In the genomic region with DNA sequence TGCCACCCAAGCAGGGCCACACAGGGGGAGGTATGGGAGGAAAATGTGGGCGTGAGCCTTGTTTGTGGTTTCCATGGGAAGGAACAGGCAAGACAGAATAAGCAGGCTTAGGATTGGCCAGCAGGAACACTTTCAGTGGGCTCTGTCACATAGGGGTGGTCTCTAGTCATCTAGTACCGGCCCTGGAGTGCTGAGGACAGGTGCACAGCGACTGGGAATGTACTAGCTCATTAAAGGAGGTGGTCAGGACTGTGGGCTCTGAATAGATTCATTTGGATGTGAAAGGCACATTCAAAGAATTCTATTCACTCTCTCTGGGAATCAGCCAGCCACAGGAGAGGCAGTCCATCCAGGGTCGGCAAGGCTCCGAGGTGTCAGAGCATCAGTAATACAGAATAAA, we compare ENCODE assay signal across 21 cellular contexts.
DNase-seq lines count a peak whose midpoint lies in the region; ATAC-seq and TF ChIP-seq lines count a peak whose summit lies in the region.
"Had no signal": no experiment of that assay in that cellular context is flagged by ENCODE, and none has a peak within 500 bp of the region (broad histone marks: within the 10 kb centered on the region; RNA-seq: fewer than 3 reads in every experiment).

No MANE protein-coding gene starts in this region.

- CTCF ChIA-PET in HEK293 (lab: Yijun Ruan, JAX), result no interaction called here

- ATAC-seq in left lobe of liver (no peak), GM18907 (IDR thresholded peaks at IDR 0.05; ENCODE audit: unreplicated experiment) (no peak), HG03175 (IDR thresholded peaks at IDR 0.05; ENCODE audit: unreplicated experiment) (no peak)

- TF ChIP-seq CTCF in HEK293 (tag by site-specific recombination; IDR thresholded peaks at IDR 0.05), result no peak

- H3K4me3 ChIP-seq in HEK293 (ENCODE audit: low read depth, low read length) (no peak overlapping the region), iPS DF 6.9 (ENCODE audit: low read length) (no peak overlapping the region), neuron (ENCODE audit: low read length) (no peak overlapping the region)
- H3K4me3 ChIP-seq: BLaER1 treated with 17β-estradiol and CSF1 and Interleukin-3, amounts not matched to agents 10 nM and 100 nM; PC-9; SJSA1 had no signal

- peak overlapping the region; percentile 38 for H2AFZ ChIP-seq in neuron (ENCODE audit: low read depth, low read length)
- H2AFZ ChIP-seq: PC-9 had no signal

- no CpG with 5 or more reads among the region's 5 CpGs for WGBS in iPS DF 6.9 (ENCODE audit: insufficient coverage, insufficient read length)

- H3K27me3 ChIP-seq in iPS DF 6.9 (ENCODE audit: control insufficient read depth, insufficient read depth, low read length), result no peaks in the 10 kb centered on the region
- H3K27me3 ChIP-seq in neuron (ENCODE audit: insufficient read depth, low read length), result no peaks in the 10 kb centered on the region
- H3K27me3 ChIP-seq: BLaER1 treated with 17β-estradiol and CSF1 and Interleukin-3, amounts not matched to agents 10 nM and 100 nM; SJSA1 had no signal

- H3K4me1 ChIP-seq in HEK293 (ENCODE audit: control insufficient read depth, insufficient read depth, low read length) (no peaks in the 10 kb centered on the region), iPS DF 6.9 (ENCODE audit: control insufficient read depth, insufficient read depth, low read length) (0 out of 2 replicates have a peak, but pooled peaks cover 1% of the 10 kb centered on the region), neuron (ENCODE audit: insufficient read depth, low read length) (peaks cover 12% of the 10 kb centered on the region)
- H3K4me1 ChIP-seq: SJSA1 had no signal

- H3K9me3 ChIP-seq in HEK293 (ENCODE audit: control insufficient read depth, insufficient read depth, low read depth, low read length), result no peaks in the 10 kb centered on the region
- H3K9me3 ChIP-seq in iPS DF 6.9 (ENCODE audit: control insufficient read depth, insufficient read depth, low read length), result no peaks in the 10 kb centered on the region
- H3K9me3 ChIP-seq in neuron (ENCODE audit: low read length), result no peaks in the 10 kb centered on the region
- H3K9me3 ChIP-seq: BLaER1 treated with 17β-estradiol and CSF1 and Interleukin-3, amounts not matched to agents 10 nM and 100 nM; SJSA1 had no signal

- POLR2A ChIA-PET in HEK293 (lab: Yijun Ruan, JAX), result no interaction called here

- H3K27ac ChIP-seq in HEK293 (ENCODE audit: extremely low read depth, low read depth, low read length), result no peak overlapping the region
- H3K27ac ChIP-seq in iPS DF 6.9 (ENCODE audit: low read length), result no peak overlapping the region
- H3K27ac ChIP-seq: BLaER1 treated with 17β-estradiol and CSF1 and Interleukin-3, amounts not matched to agents 10 nM and 100 nM; PC-9; RWPE1; SJSA1 had no signal

- H3K36me3 ChIP-seq in HEK293 (ENCODE audit: control insufficient read depth in 2 of 2, insufficient read depth in 1 of 2, low read length in 2 of 2), result no peaks in the 10 kb centered on the region
- no peaks in the 10 kb centered on the region for H3K36me3 ChIP-seq in iPS DF 6.9 (ENCODE audit: control insufficient read depth, insufficient read depth, low read length)
- H3K36me3 ChIP-seq in neuron (ENCODE audit: insufficient read depth, low read length), result no peaks in the 10 kb centered on the region
- H3K36me3 ChIP-seq: BLaER1 treated with 17β-estradiol and CSF1 and Interleukin-3, amounts not matched to agents 10 nM and 100 nM; SJSA1 had no signal

- peak; percentile 42 for DNase-seq in astrocyte of the hippocampus (ENCODE audit: low read depth, low spot score)
- DNase-seq in iPS DF 6.9 (ENCODE audit: low read depth, low spot score), result peak; percentile 25
- DNase-seq in left lobe of liver (ENCODE audit: low spot score), result no peak
- DNase-seq in T-helper 1 cell, result no peak
- DNase-seq: DMS79, GOT3, HFFc6, MM.1S, NCI-H1092, NCI-H1436 treated with DMSO at 0.1 percent for 48 hours, NCI-H2029, NCI-H345, NCI-H526, PC-9 had no signal

TF ChIP-seq in HEK293, 187 proteins besides CTCF, POLR2A, EP300 and RAD21:
- TF ChIP-seq ZSCAN30 (tag by site-specific recombination; IDR thresholded peaks at IDR 0.05), result no peak
- TF ChIP-seq ZNF514 (tag by site-specific recombination; IDR thresholded peaks at IDR 0.05), result no peak
- no peak for TF ChIP-seq ZNF341 (tag by site-specific recombination; IDR thresholded peaks at IDR 0.05; ENCODE audit: low read depth)
- TF ChIP-seq EGR2 (tag by site-specific recombination; IDR thresholded peaks at IDR 0.05; ENCODE audit: low read depth), result peak; percentile 21; the same call in 1 of the 2 replicates

Comparison
In these comparisons a context has a peak if more than half of its experiments do, and no peak if none do; other contexts are left out.
1. DNase-seq: peak in astrocyte of the hippocampus (single experiment) and iPS DF 6.9 (single experiment); none in left lobe of liver (single experiment) and T-helper 1 cell (0 of 5).